ENCODE assay signal across 8 cellular contexts in genomic region chr17:8994319-8994718, GRCh38. TPM values are rescaled to one million over a fixed set of nuclear protein-coding genes. Genes with fewer than 3 reads are reported as not detected.
DNase-seq lines count a peak whose midpoint lies in the region; FAIRE-seq and TF ChIP-seq lines count a peak whose summit lies in the region.
"Had no signal": no experiment of that assay in that cellular context is flagged by ENCODE, and none has a peak within 500 bp of the region (broad histone marks: within the 10 kb centered on the region; RNA-seq: fewer than 3 reads in every experiment).

No MANE protein-coding gene starts in this region.

- peak; percentile 39 to 70 (median 53) for TF ChIP-seq CTCF in tibial nerve (IDR thresholded peaks at IDR 0.05)

- TF ChIP-seq EP300 in tibial nerve (IDR thresholded peaks at IDR 0.05), result no peak

- no peak overlapping the region for H4K8ac ChIP-seq in neuronal stem cell (ENCODE audit: low read depth, low read length)

- H3K4ac ChIP-seq in neuronal stem cell (ENCODE audit: low read length), result no peak overlapping the region

- TF ChIP-seq POLR2A in GM12891 (IDR thresholded peaks at IDR 0.05; ENCODE audit: low read depth, low read length) (no peak), erythroblast (IDR thresholded peaks at IDR 0.05; ENCODE audit: low read length) (no peak), tibial nerve (IDR thresholded peaks at IDR 0.05) (no peak)

- no peak overlapping the region for H2AK5ac ChIP-seq in neuronal stem cell (ENCODE audit: low read depth, low read length)

- no peak for DNase-seq in GM12891 (ENCODE audit: insufficient read length, low spot score)
- peak; percentile 16 for DNase-seq in NCI-H69 (lab: John Stamatoyannopoulos, UW)
- DNase-seq in activated CD8-positive, alpha-beta memory T cell treated with anti-CD3 and anti-CD28 coated beads for 48 hours (ENCODE audit: low read depth in 2 of 3, low spot score in 2 of 3), result peak in 2 of 3 experiments; percentile 48 to 54
- DNase-seq in erythroblast (lab: John Stamatoyannopoulos, UW), result peak; percentile 15 to 46
- peak; percentile 54 for DNase-seq in neuronal stem cell (ENCODE audit: low spot score)
- peak in 1 of 2 donors; percentile 31 for DNase-seq in tibial nerve (ENCODE audit: low spot score in 2 of 2)
- DNase-seq in DMS153 treated with DMSO at 0.1 percent for 48 hours (lab: John Stamatoyannopoulos, UW; ENCODE audit: unreplicated experiment), result no peak

- H3K79me1 ChIP-seq in neuronal stem cell (ENCODE audit: low read depth, low read length), result no peaks in the 10 kb centered on the region

- H4K91ac ChIP-seq in neuronal stem cell (ENCODE audit: low read depth, low read length, poor library complexity), result no peak overlapping the region

- H3K4me3 ChIP-seq in neuronal stem cell (ENCODE audit: low read length in 2 of 2) (no peak overlapping the region), tibial nerve (no peak overlapping the region)

- H2BK120ac ChIP-seq in neuronal stem cell (ENCODE audit: low read depth, low read length), result no peak overlapping the region

- H3K27ac ChIP-seq in neuronal stem cell (replicated peaks; ENCODE audit: low read length) (no peak overlapping the region), tibial nerve (no peak overlapping the region)

- H3K9me3 ChIP-seq in neuronal stem cell (replicated peaks in 1 of 2; ENCODE audit: control insufficient read depth in 2 of 2, insufficient read depth in 1 of 2, low read depth in 1 of 2, low read length in 2 of 2) (peaks cover 0 to 2% of the 10 kb centered on the region in 2 donors), tibial nerve (peaks cover 0 to 4% (median 1%) of the 10 kb centered on the region in 4 donors)

- no peak overlapping the region for H3K4me2 ChIP-seq in neuronal stem cell (ENCODE audit: insufficient read depth, low read length, poor library complexity, severe bottlenecking)

- H3K23ac ChIP-seq in neuronal stem cell (ENCODE audit: low read depth, low read length, poor library complexity), result no peak overlapping the region

- WGBS in neuronal stem cell (ENCODE audit: extremely low coverage in 2 of 2, insufficient read length in 2 of 2, insufficient replicate concordance in 1 of 2), 2 donors, result no CpG with 5 or more reads among the region's 7 CpGs
- WGBS in tibial nerve, 2 donors, result 66 to 77% methylated on average over 7 of the region's 7 CpGs

- H3K4me1 ChIP-seq in neuronal stem cell (ENCODE audit: control insufficient read depth in 2 of 2, insufficient read depth in 1 of 2, low read depth in 1 of 2, low read length in 2 of 2) (peaks cover 0 to 5% of the 10 kb centered on the region in 2 donors), tibial nerve (no peaks in the 10 kb centered on the region)

- peak; percentile 33 for FAIRE-seq in GM12891 (lab: Jason Lieb, UNC)

- no peak overlapping the region for H3K14ac ChIP-seq in neuronal stem cell (ENCODE audit: low read length)

- H3K18ac ChIP-seq in neuronal stem cell (ENCODE audit: low read length), result no peak overlapping the region

- H3K36me3 ChIP-seq in neuronal stem cell (replicated peaks in 1 of 2; ENCODE audit: control insufficient read depth in 2 of 2, insufficient read depth in 2 of 2, low read length in 2 of 2), result no peaks in the 10 kb centered on the region
- H3K36me3 ChIP-seq in tibial nerve, result no peaks in the 10 kb centered on the region

- no peak overlapping the region for H3K9ac ChIP-seq in neuronal stem cell (ENCODE audit: low read depth, low read length, poor library complexity)

- H2BK5ac ChIP-seq in neuronal stem cell (ENCODE audit: low read length), result no peak overlapping the region

- no peak overlapping the region for H2BK15ac ChIP-seq in neuronal stem cell (ENCODE audit: low read length)

- H2AFZ ChIP-seq in neuronal stem cell (ENCODE audit: low read length), result no peak overlapping the region

- H3K27me3 ChIP-seq in neuronal stem cell (ENCODE audit: control insufficient read depth in 3 of 3, insufficient read depth in 3 of 3, low read depth in 1 of 3, low read length in 3 of 3) (no peaks in the 10 kb centered on the region), tibial nerve (no peaks in the 10 kb centered on the region)

- no peak overlapping the region for H2BK12ac ChIP-seq in neuronal stem cell (ENCODE audit: low read length)

TF ChIP-seq in GM12891, 5 proteins besides CTCF, POLR2A, EP300 and RAD21:
- TF ChIP-seq POLR2AphosphoS5 (IDR thresholded peaks at IDR 0.05; ENCODE audit: low read depth, low read length) (no peak), POU2F2 (IDR thresholded peaks at IDR 0.05; ENCODE audit: low read depth, low read length) (0 out of 2 replicates have a peak, but pooled peaks have one; percentile 52)

RNA-seq across cellular contexts. Expression of gene NTN1, which starts 27.0 kb away (rescaled TPM):
- polyA plus RNA-seq in GM12891 (2012; ENCODE audit: low read depth, missing spikeins), result 1.1 TPM
- polyA plus RNA-seq in neuronal stem cell (2013, experiment 1 of 2), result 2.0 TPM
- polyA plus RNA-seq in neuronal stem cell (2013, experiment 2 of 2), result 2.0 TPM
- 10 to 100 TPM; 15.9 to 31.0 (median 25.0) TPM for total RNA-seq in tibial nerve

RNA-seq across cellular contexts. Expression of gene PIK3R5, which starts 28.8 kb away (rescaled TPM):
- polyA plus RNA-seq in GM12891 (2012; ENCODE audit: low read depth, missing spikeins), result 41.2 TPM
- polyA plus RNA-seq in neuronal stem cell (2013, experiment 1 of 2), result 1.1 TPM
- 0.89 TPM for polyA plus RNA-seq in neuronal stem cell (2013, experiment 2 of 2)
- total RNA-seq in tibial nerve, result 10 to 100 TPM; 17.8 to 62.1 (median 22.5) TPM
- total RNA-seq: dermis microvascular lymphatic vessel endothelial cell had no signal

Comparison
In these comparisons a context has a peak if more than half of its experiments do, and no peak if none do; other contexts are left out.
1. DNase-seq: peak in NCI-H69 (single experiment), activated CD8-positive, alpha-beta memory T cell treated with anti-CD3 and anti-CD28 coated beads for 48 hours (2 of 3), erythroblast (2 of 2) and neuronal stem cell (single experiment); none in GM12891 (single experiment) and DMS153 treated with DMSO at 0.1 percent for 48 hours (single experiment).